ENCODE assay signal across 21 cellular contexts in genomic region chr4:25075129-25075528, GRCh38. TPM values are rescaled to one million over a fixed set of nuclear protein-coding genes. Genes with fewer than 3 reads are reported as not detected.
DNase-seq lines count a peak whose midpoint lies in the region; ATAC-seq and TF ChIP-seq lines count a peak whose summit lies in the region.
"Had no signal": no experiment of that assay in that cellular context is flagged by ENCODE, and none has a peak within 500 bp of the region (broad histone marks: within the 10 kb centered on the region; RNA-seq: fewer than 3 reads in every experiment).

No MANE protein-coding gene starts in this region.

- intact Hi-C loops in left ventricle myocardium superior (cut with micrococcal nuclease): no loop called here

- H3K4me2 ChIP-seq in parathyroid adenoma (ENCODE audit: low read length): peak overlapping the region; percentile 57
- H3K4me2 ChIP-seq in SK-N-SH: no peak overlapping the region

- H3K4me3 ChIP-seq in cardiac muscle cell (no peak overlapping the region), parathyroid adenoma (ENCODE audit: low read depth, low read length) (peak overlapping the region; percentile 28), SJCRH30 (no peak overlapping the region), SK-N-SH (ENCODE audit: low read depth in 2 of 2, low read length in 1 of 2) (no peak overlapping the region)

- ATAC-seq in left ventricle myocardium superior (no peak), HG02938 (IDR thresholded peaks at IDR 0.05; ENCODE audit: unreplicated experiment) (no peak)
- ATAC-seq: T-cell had no signal

- H3K27ac ChIP-seq in cardiac muscle cell: peak overlapping the region; percentile 32
- peak overlapping the region; percentile 89 for H3K27ac ChIP-seq in parathyroid adenoma
- no peak overlapping the region for H3K27ac ChIP-seq in SJCRH30
- no peak overlapping the region for H3K27ac ChIP-seq in SK-N-SH (ENCODE audit: low read depth in 2 of 2, low read length in 1 of 2)

- 37% methylated on average over 6 of the region's 11 CpGs for WGBS in SK-N-SH (ENCODE audit: low lambda C conversion rate)

- H2AFZ ChIP-seq in parathyroid adenoma: peak overlapping the region; percentile 59
- H2AFZ ChIP-seq in SK-N-SH (ENCODE audit: low read depth): no peak overlapping the region

- H3K9ac ChIP-seq in parathyroid adenoma (no peak overlapping the region), SK-N-SH (no peak overlapping the region)

- H3K36me3 ChIP-seq in cardiac muscle cell (no peaks in the 10 kb centered on the region), parathyroid adenoma (ENCODE audit: control insufficient read depth, insufficient read depth, low read length) (no peaks in the 10 kb centered on the region), SJCRH30 (no peaks in the 10 kb centered on the region), SK-N-SH (replicated peaks in 1 of 2; ENCODE audit: control insufficient read depth in 1 of 2, insufficient read depth in 2 of 2, low read length in 1 of 2) (no peaks in the 10 kb centered on the region)
- H3K36me3 ChIP-seq: BE2C had no signal

- no peak for TF ChIP-seq EP300 in SK-N-SH (IDR thresholded peaks at IDR 0.05; ENCODE audit: borderline replicate concordance in 1 of 2, low read depth in 1 of 2, low read length in 1 of 2)

- no peaks in the 10 kb centered on the region for H4K20me1 ChIP-seq in SK-N-SH (ENCODE audit: insufficient read depth)

- H3K79me2 ChIP-seq in parathyroid adenoma (no peaks in the 10 kb centered on the region), SK-N-SH (ENCODE audit: insufficient read depth) (no peaks in the 10 kb centered on the region)

- DNase-seq in cardiac muscle cell (ENCODE audit: low read depth in 1 of 2, low spot score in 1 of 2): no peak
- DNase-seq in left ventricle myocardium superior: no peak
- peak; percentile 75 for DNase-seq in islet precursor cell
- DNase-seq in SJCRH30: no peak
- no peak for DNase-seq in SK-N-SH
- DNase-seq: BE2C; COR-L47; EL; H7; HFFc6; MM.1S; NCI-H1092; NCI-H1436; NCI-H226; NCI-H510A treated with DMSO at 0.1 percent for 48 hours; NCI-H774; NK-92 treated with Interleukin-12 subunit alpha and Interleukin-12 subunit beta, amount 100 ng/mL, for 24 hours; SIG-M5; T-cell had no signal

- H3K9me3 ChIP-seq in cardiac muscle cell (ENCODE audit: low read depth): no peaks in the 10 kb centered on the region
- no peaks in the 10 kb centered on the region for H3K9me3 ChIP-seq in parathyroid adenoma (ENCODE audit: control insufficient read depth, low read length)
- H3K9me3 ChIP-seq in SJCRH30 (replicated peaks): no peaks in the 10 kb centered on the region
- no peaks in the 10 kb centered on the region for H3K9me3 ChIP-seq in SK-N-SH
- H3K9me3 ChIP-seq: BE2C had no signal

- no peaks in the 10 kb centered on the region for H3K27me3 ChIP-seq in cardiac muscle cell
- H3K27me3 ChIP-seq in parathyroid adenoma (ENCODE audit: control insufficient read depth, insufficient read depth, low read length): no peaks in the 10 kb centered on the region
- no peaks in the 10 kb centered on the region for H3K27me3 ChIP-seq in SJCRH30
- H3K27me3 ChIP-seq in SK-N-SH (ENCODE audit: insufficient read depth): peaks cover 59% of the 10 kb centered on the region; the same call in 1 of the 2 replicates

- CTCF ChIA-PET in SK-N-SH (lab: Yijun Ruan, JAX): interaction anchor here (1.2 kb wide), 1 partner anchor 95 kb away, joined by 4 read pairs; no protein-coding TSS in a partner anchor

- TF ChIP-seq CTCF in cardiac muscle cell (IDR thresholded peaks at IDR 0.05; ENCODE audit: low read depth, low read length) (no peak), parathyroid adenoma (IDR thresholded peaks at IDR 0.05) (no peak), SK-N-SH (IDR thresholded peaks at IDR 0.05) (no peak)

- no peaks in the 10 kb centered on the region for H3K9me2 ChIP-seq in SK-N-SH

- TF ChIP-seq RAD21 in SK-N-SH (IDR thresholded peaks at IDR 0.05; ENCODE audit: low read length): no peak

- H3K4me1 ChIP-seq in cardiac muscle cell (ENCODE audit: low read depth) (peaks cover 19% of the 10 kb centered on the region), parathyroid adenoma (peaks cover 22% of the 10 kb centered on the region), SJCRH30 (no peaks in the 10 kb centered on the region), SK-N-SH (ENCODE audit: control insufficient read depth in 1 of 2, insufficient read depth in 2 of 2, low read depth in 1 of 2, low read length in 1 of 2) (no peaks in the 10 kb centered on the region)
- H3K4me1 ChIP-seq: BE2C had no signal

- no peaks in the 10 kb centered on the region for H3F3A ChIP-seq in SK-N-SH (replicated peaks; ENCODE audit: insufficient read depth)

- POLR2A ChIA-PET in SK-N-SH (lab: Yijun Ruan, JAX): no interaction called here

TF ChIP-seq in SK-N-SH, 30 proteins besides CTCF, POLR2A, EP300 and RAD21:
- TF ChIP-seq FOXM1 (IDR thresholded peaks at IDR 0.05; ENCODE audit: low read depth) (no peak), RXRA (IDR thresholded peaks at IDR 0.05; ENCODE audit: borderline replicate concordance, low read depth) (no peak), REST (IDR thresholded peaks at IDR 0.05; ENCODE audit: low read depth, low read length) (no peak), RFX5 (IDR thresholded peaks at IDR 0.05; ENCODE audit: low read length) (no peak), JUND (IDR thresholded peaks at IDR 0.05) (no peak), PBX3 (IDR thresholded peaks at IDR 0.05) (no peak), NFIC (IDR thresholded peaks at IDR 0.05; ENCODE audit: borderline replicate concordance) (no peak), CHD2 (IDR thresholded peaks at IDR 0.05; ENCODE audit: low read length, partially characterized antibody) (no peak), ZBTB33 (IDR thresholded peaks at IDR 0.05; ENCODE audit: borderline replicate concordance, low read depth) (no peak), SMC3 (IDR thresholded peaks at IDR 0.05; ENCODE audit: low read depth, low read length) (no peak)

RNA-seq across cellular contexts. Expression of gene LGI2, which starts 44.4 kb away (rescaled TPM):
- total RNA-seq in cardiac muscle cell: 4.8 and 7.2 TPM in 2 replicates
- polyA plus RNA-seq in cardiac muscle cell: 8.7 and 12.6 TPM in 2 replicates
- 2.0 TPM for total RNA-seq in left ventricle myocardium superior
- 10.8 and 12.0 TPM in 2 replicates for total RNA-seq in SJCRH30 (2014; rRNA removed; shearing (Covaris generic))
- polyA plus RNA-seq in SK-N-SH (2012; rRNA removed): not detected in 2 replicates
- polyA plus RNA-seq in SK-N-SH (2012; cell fraction: cytosol; rRNA removed): 0.04 TPM in 1 of 2 replicates, not detected in the other
- 0.02 TPM in 1 of 2 replicates, not detected in the other for polyA plus RNA-seq in SK-N-SH (2012; cell fraction: nucleus; rRNA removed)
- total RNA-seq: HFFc6 had no signal

Comparison
In these comparisons a context has a peak if more than half of its experiments do, and no peak if none do; other contexts are left out.
1. H3K27ac ChIP-seq: peak in cardiac muscle cell (single experiment) and parathyroid adenoma (single experiment); none in SJCRH30 (single experiment) and SK-N-SH (0 of 2).